9 cellular contexts compared by ENCODE assay signal in the genomic region with DNA sequence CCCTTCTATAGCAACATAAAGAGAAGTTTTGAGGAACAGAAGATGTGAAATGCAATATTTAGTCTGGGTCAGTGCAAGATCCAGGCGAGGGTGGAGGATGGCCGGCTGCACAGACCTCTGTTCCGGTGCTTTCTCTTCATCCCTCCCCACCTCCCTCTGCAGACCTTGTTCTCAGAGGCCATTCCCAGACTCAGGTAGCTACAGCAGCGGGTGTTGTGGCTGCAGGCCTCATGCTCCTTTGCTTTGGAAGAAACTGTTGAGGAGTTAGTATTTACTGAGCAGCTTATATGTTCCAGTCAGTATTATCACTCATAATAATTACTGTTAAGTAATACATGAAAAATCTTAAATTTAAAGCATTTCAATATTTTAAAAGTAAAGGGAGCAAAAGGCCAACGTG. TPM values are rescaled to one million over a fixed set of nuclear protein-coding genes. Genes with fewer than 3 reads are reported as not detected.
A peak's percentile ranks its signal among the peaks of the same experiment; 100 is the strongest.
DNase-seq lines count a peak whose midpoint lies in the region; ATAC-seq and TF ChIP-seq lines count a peak whose summit lies in the region.
"Had no signal": no experiment of that assay in that cellular context is flagged by ENCODE, and none has a peak within 500 bp of the region (broad histone marks: within the 10 kb centered on the region; RNA-seq: fewer than 3 reads in every experiment).

No MANE protein-coding gene starts in this region.

- H3K4me2 ChIP-seq in Loucy (ENCODE audit: low read depth, low read length, poor library complexity, severe bottlenecking): peak overlapping the region; percentile 92

- peak overlapping the region; percentile 80 for H3K4me3 ChIP-seq in Loucy (ENCODE audit: low read length, poor library complexity, severe bottlenecking)
- peak overlapping the region; percentile 19 for H3K4me3 ChIP-seq in coronary artery
- peak overlapping the region; percentile 12 for H3K4me3 ChIP-seq in rectal smooth muscle tissue (ENCODE audit: low read length)

- H3F3A ChIP-seq in Loucy (ENCODE audit: low read depth): no peaks in the 10 kb centered on the region

- H3K9me3 ChIP-seq in Loucy (ENCODE audit: insufficient read depth, low read depth, low read length): no peaks in the 10 kb centered on the region

- H3K4me1 ChIP-seq in Loucy (ENCODE audit: insufficient read depth, low read length, poor library complexity, severe bottlenecking) (peaks cover 45% of the 10 kb centered on the region), rectal smooth muscle tissue (ENCODE audit: control insufficient read depth, insufficient read depth, low read length) (peaks cover 10% of the 10 kb centered on the region)

- no peaks in the 10 kb centered on the region for H4K20me1 ChIP-seq in Loucy (ENCODE audit: insufficient read depth, low read length, poor library complexity, severe bottlenecking)

- H3K9me2 ChIP-seq in Loucy (replicated peaks; ENCODE audit: low read depth, low read length): no peaks in the 10 kb centered on the region

- DNase-seq in G401 (ENCODE audit: low spot score) (peak; percentile 47), coronary artery (ENCODE audit: low spot score) (no peak), HUDEP-2 (lab: John Stamatoyannopoulos, UW; ENCODE audit: unreplicated experiment in 76 of 76) (no peak)
- DNase-seq: NCI-H2029 treated with DMSO at 0.1 percent for 48 hours, nephron progenitor cell had no signal

- no peak overlapping the region for H2AFZ ChIP-seq in Loucy (ENCODE audit: low read length)

- no peak for ATAC-seq in HG02678 (IDR thresholded peaks at IDR 0.05; ENCODE audit: unreplicated experiment)
- no peak for ATAC-seq in HG03520 (IDR thresholded peaks at IDR 0.05; ENCODE audit: unreplicated experiment)

- H3K27me3 ChIP-seq in Loucy (ENCODE audit: insufficient read depth, low read length, poor library complexity, severe bottlenecking): no peaks in the 10 kb centered on the region
- no peaks in the 10 kb centered on the region for H3K27me3 ChIP-seq in rectal smooth muscle tissue (ENCODE audit: control insufficient read depth, insufficient read depth, low read length)

- H3K79me2 ChIP-seq in Loucy (ENCODE audit: insufficient read depth, low read length): peaks cover 21% of the 10 kb centered on the region

- TF ChIP-seq CTCF in Loucy (conservative IDR thresholded peaks at IDR 0.05; ENCODE audit: low read length): no peak
- TF ChIP-seq CTCF in coronary artery (IDR thresholded peaks at IDR 0.05): no peak

- in situ Hi-C loops in G401 (cut with HindIII; ENCODE audit: low sequenced_read_pairs): no loop called here

- H3K27ac ChIP-seq in coronary artery (no peak overlapping the region), rectal smooth muscle tissue (ENCODE audit: low read depth, low read length) (no peak overlapping the region)

- H3K36me3 ChIP-seq in Loucy (ENCODE audit: insufficient read depth, low read length): no peaks in the 10 kb centered on the region
- peaks cover 6% of the 10 kb centered on the region for H3K36me3 ChIP-seq in rectal smooth muscle tissue (ENCODE audit: control insufficient read depth, insufficient read depth, low read length)

- peak overlapping the region; percentile 79 for H3K9ac ChIP-seq in Loucy (ENCODE audit: low read depth, low read length, poor library complexity, severe bottlenecking)
- no peak overlapping the region for H3K9ac ChIP-seq in rectal smooth muscle tissue (ENCODE audit: low read length)

RNA-seq across cellular contexts. Expression of a gene that starts 1.7 kb away (rescaled TPM):
- 0.14 and 0.68 TPM in 2 replicates for total RNA-seq in G401 (2014; rRNA removed; shearing (Covaris generic))

RNA-seq across cellular contexts. Expression of a gene that starts 15.8 kb away (rescaled TPM):
- 5.0 and 5.8 TPM in 2 replicates for total RNA-seq in G401 (2014; rRNA removed; shearing (Covaris generic))

RNA-seq across cellular contexts. Expression of a gene that starts 39.9 kb away (rescaled TPM):
- total RNA-seq in G401 (2014; rRNA removed; shearing (Covaris generic)): 1.4 and 2.2 TPM in 2 replicates

RNA-seq across cellular contexts. Expression of a gene that starts 58.1 kb away (rescaled TPM):
- total RNA-seq in G401 (2014; rRNA removed; shearing (Covaris generic)): 0.06 TPM in 1 of 2 replicates, not detected in the other

RNA-seq across cellular contexts. Expression of a gene that starts 59.1 kb away (rescaled TPM):
- 8.2 and 11.3 TPM in 2 replicates for total RNA-seq in G401 (2014; rRNA removed; shearing (Covaris generic))

Comparison
In these comparisons a context has a peak if more than half of its experiments do, and no peak if none do; other contexts are left out.
1. H3K4me3 ChIP-seq: peak in every context shown above with its lines; median percentile 80 in Loucy; 19 in coronary artery; 12 in rectal smooth muscle tissue.